In genomic region chr2:160324161-160324768, GRCh38 we compare ENCODE assay signal across 8 cellular contexts.
DNase-seq lines count a peak whose midpoint lies in the region; ATAC-seq, FAIRE-seq and TF ChIP-seq lines count a peak whose summit lies in the region.

No MANE protein-coding gene starts in this region.

- no peak overlapping the region for H3K4me3 ChIP-seq in CD8-positive, alpha-beta memory T cell (ENCODE audit: low read length)
- H3K4me3 ChIP-seq in fibroblast of the aortic adventitia (ENCODE audit: low read depth, low read length): no peak overlapping the region

- no peak for TF ChIP-seq POLR2A in H54 (IDR thresholded peaks at IDR 0.05; ENCODE audit: low read depth, low read length)

- no peak overlapping the region for H3K4me3 Mint-ChIP-seq in CD8-positive, alpha-beta memory T cell

- FAIRE-seq in H54 (lab: Jason Lieb, UNC): no peak

- peaks cover 73% of the 10 kb centered on the region for H3K4me1 ChIP-seq in CD8-positive, alpha-beta memory T cell (ENCODE audit: insufficient read depth, low read length)

- POLR2A ChIA-PET in CD8-positive, alpha-beta memory T cell (lab: Charles Lee): no interaction called here

- H3K27ac ChIP-seq in CD8-positive, alpha-beta memory T cell (ENCODE audit: low read depth, low read length): no peak overlapping the region

- peaks cover 83 to 100% (median 98%) of the 10 kb centered on the region in 3 donors for H3K4me1 Mint-ChIP-seq in CD8-positive, alpha-beta memory T cell

- CTCF ChIA-PET in CD8-positive, alpha-beta memory T cell (lab: Charles Lee): interaction anchor here (0.8 to 5.4 kb wide), 22 partner anchors 9 to 783 kb away, joined by 3 to 40 read pairs (median 4); partner anchors contain the start of gene RBMS1

- H3K27me3 Mint-ChIP-seq in CD8-positive, alpha-beta memory T cell: no peaks in the 10 kb centered on the region

- ATAC-seq in GM21529 (IDR thresholded peaks at IDR 0.05; ENCODE audit: unreplicated experiment): peak; percentile 69
- no peak for ATAC-seq in GM18858 (IDR thresholded peaks at IDR 0.05; ENCODE audit: unreplicated experiment)

- peak; percentile 16 to 54 (median 25) for DNase-seq in CD8-positive, alpha-beta memory T cell
- DNase-seq in NCI-H69 (lab: John Stamatoyannopoulos, UW): peak; percentile 17
- DNase-seq in activated T-cell treated with anti-CD3 and anti-CD28 coated beads, Interleukin-2, amount 50 U/mL, for 1 hour: peak; percentile 55
- peak; percentile 79 for DNase-seq in fibroblast of the aortic adventitia (ENCODE audit: low read depth)
- DNase-seq in posterior vena cava (ENCODE audit: low spot score): peak; percentile 80
- no peak for DNase-seq in H54 (ENCODE audit: insufficient read length, low spot score)

- no peaks in the 10 kb centered on the region for H3K36me3 ChIP-seq in CD8-positive, alpha-beta memory T cell (ENCODE audit: insufficient read depth, low read length)

- TF ChIP-seq CTCF in fibroblast of the aortic adventitia (IDR thresholded peaks at IDR 0.05; ENCODE audit: insufficient read depth, low read length): peak; percentile 76

- peak overlapping the region in 1 of 8 donors; percentile 52 for H3K27ac Mint-ChIP-seq in CD8-positive, alpha-beta memory T cell

- no peaks in the 10 kb centered on the region for H3K27me3 ChIP-seq in CD8-positive, alpha-beta memory T cell (ENCODE audit: insufficient read depth, low read length, poor library complexity, severe bottlenecking)

- H3K9me3 Mint-ChIP-seq in CD8-positive, alpha-beta memory T cell: no peaks in the 10 kb centered on the region

- H3K9me3 ChIP-seq in CD8-positive, alpha-beta memory T cell (ENCODE audit: low read length): no peaks in the 10 kb centered on the region

- intact Hi-C loops in posterior vena cava (cut with DNase I): no loop called here

- H3K36me3 Mint-ChIP-seq in CD8-positive, alpha-beta memory T cell: peaks cover 0 to 5% (median 2%) of the 10 kb centered on the region in 3 donors
